In the genomic region with DNA sequence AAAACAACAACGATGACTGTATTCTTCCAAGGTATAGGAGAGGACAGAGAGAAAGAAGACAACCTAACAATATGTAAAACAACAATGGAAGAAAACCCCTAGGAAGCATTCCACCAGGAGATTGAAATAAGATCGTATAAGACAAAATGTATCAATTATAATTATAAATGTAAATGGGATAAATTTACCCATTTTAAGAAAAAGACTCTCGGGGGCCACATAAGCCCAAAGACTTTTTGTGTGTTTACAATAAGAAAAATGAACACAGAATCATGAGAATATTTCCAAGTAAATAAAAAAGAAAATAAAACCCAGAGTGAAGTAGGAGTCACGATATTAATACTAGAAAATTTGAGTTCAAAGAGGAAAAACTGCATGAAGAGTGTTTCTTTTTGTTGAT, we compare ENCODE assay signal across 8 cellular contexts.
"Had no signal": no experiment of that assay in that cellular context is flagged by ENCODE, and none has a peak within 500 bp of the region (broad histone marks: within the 10 kb centered on the region; RNA-seq: fewer than 3 reads in every experiment).

No MANE protein-coding gene starts in this region.

- H3K4me3 ChIP-seq: GM12878 had no signal

- ATAC-seq: GM12878 had no signal

- DNase-seq: GDM1, GF-D8 had no signal

- FAIRE-seq: G401.6, GM12878, GM12891, GM12892, GM18507, GM19239 had no signal
